In the genomic region with DNA sequence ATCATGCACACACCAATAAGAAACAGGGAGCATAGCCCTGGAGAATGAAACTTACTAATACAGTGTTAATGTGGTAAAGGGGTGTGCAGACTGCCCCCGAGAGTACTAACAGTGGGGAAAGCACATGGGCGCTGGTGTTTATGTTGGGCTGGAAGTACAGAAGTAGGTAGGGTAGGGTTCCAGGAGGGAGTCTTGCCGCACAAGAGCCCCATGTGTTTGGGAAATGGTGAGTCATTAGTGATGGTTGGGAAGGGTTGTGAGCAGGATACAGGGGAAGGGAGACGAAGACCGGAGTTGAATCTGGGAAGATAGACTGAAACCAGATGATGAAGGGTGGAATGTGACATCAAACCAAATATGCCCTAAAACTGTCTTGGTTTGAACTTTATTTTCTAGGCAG, we compare ENCODE assay signal across 20 cellular contexts.
DNase-seq lines count a peak whose midpoint lies in the region; ATAC-seq and TF ChIP-seq lines count a peak whose summit lies in the region.
"Had no signal": no experiment of that assay in that cellular context is flagged by ENCODE, and none has a peak within 500 bp of the region (broad histone marks: within the 10 kb centered on the region; RNA-seq: fewer than 3 reads in every experiment).

No MANE protein-coding gene starts in this region.

- no peaks in the 10 kb centered on the region for H3K27me3 ChIP-seq in CD8-positive, alpha-beta memory T cell (ENCODE audit: insufficient read depth, low read length, poor library complexity, severe bottlenecking)
- H3K27me3 ChIP-seq in gastrocnemius medialis (no peaks in the 10 kb centered on the region), GM23338 (ENCODE audit: insufficient read depth) (no peaks in the 10 kb centered on the region)
- H3K27me3 ChIP-seq: BLaER1 had no signal

- no peak overlapping the region for H3K27ac ChIP-seq in CD8-positive, alpha-beta memory T cell (ENCODE audit: low read depth, low read length)
- H3K27ac ChIP-seq in gastrocnemius medialis (no peak overlapping the region), GM23338 (ENCODE audit: low read depth) (no peak overlapping the region)
- H3K27ac ChIP-seq: BLaER1, GM23248 had no signal

- H2AFZ ChIP-seq in GM23338: no peak overlapping the region
- H2AFZ ChIP-seq: GM23248 had no signal

- H3K4me1 Mint-ChIP-seq in nephron progenitor cell (peaks cover 71% of the 10 kb centered on the region), GM23338 (peaks cover 12% of the 10 kb centered on the region)
- no peaks in the 10 kb centered on the region for H3K4me1 Mint-ChIP-seq in activated T-helper 1 cell treated with anti-CD3 and anti-CD28 coated beads, Interleukin-12 subunit alpha, Interleukin-12 subunit beta, Interleukin-2, Interleukin-4 antibody, amounts not matched to agents 30 ng/mL and 10 ng/mL and 1 ng/mL, durations not matched to agents 14 hours and 24 hours and 36 hours (ENCODE audit: low read depth)
- H3K4me1 Mint-ChIP-seq in CD8-positive, alpha-beta memory T cell: no peaks in the 10 kb centered on the region
- H3K4me1 Mint-ChIP-seq: CD14-positive monocyte had no signal

- H3K9me3 Mint-ChIP-seq in nephron progenitor cell (no peaks in the 10 kb centered on the region), GM23338 (no peaks in the 10 kb centered on the region; the same call in 2 of the 3 replicates)
- no peaks in the 10 kb centered on the region for H3K9me3 Mint-ChIP-seq in activated T-helper 1 cell treated with anti-CD3 and anti-CD28 coated beads, Interleukin-12 subunit alpha, Interleukin-12 subunit beta, Interleukin-2, Interleukin-4 antibody, amounts not matched to agents 30 ng/mL and 10 ng/mL and 1 ng/mL, durations not matched to agents 14 hours and 24 hours and 36 hours
- H3K9me3 Mint-ChIP-seq in CD8-positive, alpha-beta memory T cell: no peaks in the 10 kb centered on the region
- H3K9me3 Mint-ChIP-seq: CD8-positive, alpha-beta T cell had no signal

- H3K79me2 ChIP-seq in GM23338 (replicated peaks; ENCODE audit: insufficient read depth): no peaks in the 10 kb centered on the region

- no peaks in the 10 kb centered on the region for H3F3A ChIP-seq in GM23338 (replicated peaks; ENCODE audit: low read depth)

- POLR2A ChIA-PET in CD8-positive, alpha-beta memory T cell (lab: Charles Lee): no interaction called here

- H3K36me3 Mint-ChIP-seq in nephron progenitor cell (ENCODE audit: low read depth) (no peaks in the 10 kb centered on the region), GM23338 (ENCODE audit: low read depth) (no peaks in the 10 kb centered on the region)
- no peaks in the 10 kb centered on the region for H3K36me3 Mint-ChIP-seq in activated T-helper 1 cell treated with anti-CD3 and anti-CD28 coated beads, Interleukin-12 subunit alpha, Interleukin-12 subunit beta, Interleukin-2, Interleukin-4 antibody, amounts not matched to agents 30 ng/mL and 10 ng/mL and 1 ng/mL, durations not matched to agents 14 hours and 24 hours and 36 hours (ENCODE audit: low read depth)
- no peaks in the 10 kb centered on the region for H3K36me3 Mint-ChIP-seq in CD8-positive, alpha-beta memory T cell
- H3K36me3 Mint-ChIP-seq: CD14-positive monocyte; CD8-positive, alpha-beta T cell had no signal

- H3K4me3 Mint-ChIP-seq in nephron progenitor cell (no peak overlapping the region), GM23338 (no peak overlapping the region)
- no peak overlapping the region for H3K4me3 Mint-ChIP-seq in activated T-helper 1 cell treated with anti-CD3 and anti-CD28 coated beads, Interleukin-12 subunit alpha, Interleukin-12 subunit beta, Interleukin-2, Interleukin-4 antibody, amounts not matched to agents 30 ng/mL and 10 ng/mL and 1 ng/mL, durations not matched to agents 14 hours and 24 hours and 36 hours
- no peak overlapping the region for H3K4me3 Mint-ChIP-seq in CD8-positive, alpha-beta memory T cell
- H3K4me3 Mint-ChIP-seq: CD14-positive monocyte; CD8-positive, alpha-beta T cell had no signal

- CTCF ChIA-PET in CD8-positive, alpha-beta memory T cell (lab: Charles Lee): no interaction called here

- H3K9me2 ChIP-seq in GM23338 (ENCODE audit: insufficient read depth): 0 out of 2 replicates have a peak, but pooled peaks cover 2% of the 10 kb centered on the region

- no peaks in the 10 kb centered on the region for H3K9me3 ChIP-seq in CD8-positive, alpha-beta memory T cell (ENCODE audit: low read length)
- no peaks in the 10 kb centered on the region for H3K9me3 ChIP-seq in gastrocnemius medialis
- H3K9me3 ChIP-seq: BLaER1 had no signal

- DNase-seq in HFF-Myc (ENCODE audit: extremely low read depth, low read depth) (peak; percentile 51), amniotic epithelial cell (ENCODE audit: low read depth) (peak; percentile 8), nephron progenitor cell (no peak), gastrocnemius medialis (no peak), GM23338 (ENCODE audit: low spot score) (no peak)
- no peak for DNase-seq in activated T-helper 1 cell treated with anti-CD3 and anti-CD28 coated beads, Interleukin-12 subunit alpha, Interleukin-12 subunit beta, Interleukin-2, Interleukin-4 antibody, amounts not matched to agents 30 ng/mL and 10 ng/mL and 1 ng/mL, durations not matched to agents 14 hours and 24 hours and 36 hours (ENCODE audit: low spot score)
- no peak for DNase-seq in CD8-positive, alpha-beta memory T cell
- DNase-seq: CD8-positive, alpha-beta T cell; COR-L47; DMS 273 treated with DMSO at 0.1 percent for 48 hours; DMS53; DND-41; EL; GM23248; HCEC 1CT; KG1 had no signal

- ATAC-seq in gastrocnemius medialis (no peak), GM23338 (no peak)
- ATAC-seq: CD8-positive, alpha-beta T cell; GM12878; HepG2 had no signal

- in situ Hi-C loops in gastrocnemius medialis (cut with MboI; ENCODE audit: low sequenced_read_pairs in 4 of 4): no loop called here

- TF ChIP-seq CTCF in HFF-Myc (IDR thresholded peaks at IDR 0.05; ENCODE audit: low read depth, low read length, missing control alignments): no peak
- no peak for TF ChIP-seq CTCF in nephron progenitor cell (IDR thresholded peaks at IDR 0.05)
- TF ChIP-seq CTCF in gastrocnemius medialis (IDR thresholded peaks at IDR 0.05 in 4 of 5, conservative IDR thresholded peaks at IDR 0.05 in 1 of 5): no peak
- TF ChIP-seq CTCF in GM23338 (conservative IDR thresholded peaks at IDR 0.05; ENCODE audit: low read depth in 2 of 2): no peak

- H3K27ac Mint-ChIP-seq in nephron progenitor cell: peak overlapping the region; percentile 86
- no peak overlapping the region for H3K27ac Mint-ChIP-seq in activated T-helper 1 cell treated with anti-CD3 and anti-CD28 coated beads, Interleukin-12 subunit alpha, Interleukin-12 subunit beta, Interleukin-2, Interleukin-4 antibody, amounts not matched to agents 30 ng/mL and 10 ng/mL and 1 ng/mL, durations not matched to agents 14 hours and 24 hours and 36 hours
- H3K27ac Mint-ChIP-seq in CD8-positive, alpha-beta memory T cell: no peak overlapping the region
- H3K27ac Mint-ChIP-seq in GM23338: no peak overlapping the region
- H3K27ac Mint-ChIP-seq: CD14-positive monocyte; CD8-positive, alpha-beta T cell had no signal

- no peaks in the 10 kb centered on the region for H3K4me1 ChIP-seq in CD8-positive, alpha-beta memory T cell (ENCODE audit: insufficient read depth, low read length)
- peaks cover 0 to 4% of the 10 kb centered on the region in 2 donors for H3K4me1 ChIP-seq in gastrocnemius medialis
- peaks cover 4% of the 10 kb centered on the region for H3K4me1 ChIP-seq in GM23338 (ENCODE audit: insufficient read depth)
- H3K4me1 ChIP-seq: BLaER1 had no signal

- intact Hi-C loops in activated T-helper 1 cell treated with anti-CD3 and anti-CD28 coated beads, Interleukin-12 subunit alpha, Interleukin-12 subunit beta, Interleukin-2, Interleukin-4 antibody, amounts not matched to agents 30 ng/mL and 10 ng/mL and 1 ng/mL, durations not matched to agents 14 hours and 24 hours and 36 hours (cut with micrococcal nuclease): no loop called here
- intact Hi-C loops in gastrocnemius medialis (cut with DNase I; ENCODE audit: low total_unique reads): no loop called here

- H3K27me3 Mint-ChIP-seq in nephron progenitor cell (ENCODE audit: low read depth, poor library complexity) (peaks cover 8% of the 10 kb centered on the region), GM23338 (ENCODE audit: insufficient read depth, low read depth, poor library complexity) (peaks cover 10% of the 10 kb centered on the region)
- peaks cover 8% of the 10 kb centered on the region for H3K27me3 Mint-ChIP-seq in activated T-helper 1 cell treated with anti-CD3 and anti-CD28 coated beads, Interleukin-12 subunit alpha, Interleukin-12 subunit beta, Interleukin-2, Interleukin-4 antibody, amounts not matched to agents 30 ng/mL and 10 ng/mL and 1 ng/mL, durations not matched to agents 14 hours and 24 hours and 36 hours (ENCODE audit: insufficient read depth)
- H3K27me3 Mint-ChIP-seq in CD8-positive, alpha-beta memory T cell: peaks cover 22 to 44% of the 10 kb centered on the region in 2 donors

- H3K4me3 ChIP-seq in HFF-Myc (replicated peaks; ENCODE audit: low read depth, low read length) (no peak overlapping the region), gastrocnemius medialis (no peak overlapping the region), GM23338 (no peak overlapping the region)
- no peak overlapping the region for H3K4me3 ChIP-seq in CD8-positive, alpha-beta memory T cell (ENCODE audit: low read length)
- H3K4me3 ChIP-seq: BLaER1, GM12878, GM23248 had no signal

- TF ChIP-seq POLR2A in gastrocnemius medialis (IDR thresholded peaks at IDR 0.05): no peak

- H3K4me2 ChIP-seq in GM23338: no peak overlapping the region
- H3K4me2 ChIP-seq: BLaER1 had no signal

- peaks cover 3% of the 10 kb centered on the region; the same call in 1 of the 2 replicates for H4K20me1 ChIP-seq in GM23338 (replicated peaks; ENCODE audit: insufficient read depth)
- H4K20me1 ChIP-seq: BLaER1 had no signal

- no peaks in the 10 kb centered on the region for H3K36me3 ChIP-seq in CD8-positive, alpha-beta memory T cell (ENCODE audit: insufficient read depth, low read length)
- no peaks in the 10 kb centered on the region for H3K36me3 ChIP-seq in gastrocnemius medialis
- no peaks in the 10 kb centered on the region for H3K36me3 ChIP-seq in GM23338 (ENCODE audit: insufficient read depth)
- H3K36me3 ChIP-seq: BLaER1 had no signal

Comparison
In these comparisons a context has a peak if more than half of its experiments do, and no peak if none do; other contexts are left out.
1. DNase-seq: peak in HFF-Myc (single experiment) and amniotic epithelial cell (single experiment); none in nephron progenitor cell (single experiment), activated T-helper 1 cell treated with anti-CD3 and anti-CD28 coated beads, Interleukin-12 subunit alpha, Interleukin-12 subunit beta, Interleukin-2, Interleukin-4 antibody, amounts not matched to agents 30 ng/mL and 10 ng/mL and 1 ng/mL, durations not matched to agents 14 hours and 24 hours and 36 hours (single experiment), CD8-positive, alpha-beta memory T cell (0 of 5), gastrocnemius medialis (0 of 2) and GM23338 (single experiment).